1 cellular context compared by ENCODE assay signal in the genomic region with DNA sequence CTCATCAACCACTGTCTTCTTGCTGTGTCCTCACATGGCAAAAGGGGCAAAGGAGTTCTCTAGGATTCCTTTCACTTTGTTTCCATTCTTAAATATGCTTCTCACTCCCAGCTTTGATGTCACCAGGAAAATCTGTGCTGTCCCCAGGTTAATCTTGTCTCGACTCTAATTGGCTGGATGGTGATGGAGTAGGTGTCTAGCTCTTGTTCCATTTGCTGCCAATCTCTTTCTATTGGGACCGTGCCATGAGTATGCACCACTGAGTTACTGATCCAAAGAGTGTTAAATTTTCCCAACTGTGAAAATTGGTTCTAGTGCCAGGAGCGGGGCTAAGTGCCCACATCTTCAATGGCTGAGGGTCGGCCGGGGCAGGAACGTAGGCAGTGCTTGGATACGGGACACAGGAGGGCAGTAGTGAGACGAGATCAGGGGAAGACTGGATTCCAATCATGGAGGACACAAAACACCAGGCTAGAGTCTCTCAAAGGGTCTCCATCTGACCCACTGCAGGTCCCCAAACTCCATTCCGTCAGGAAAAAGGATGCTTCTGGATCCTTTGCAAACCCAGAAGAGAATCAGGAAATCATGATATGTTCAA.
TF ChIP-seq lines count a peak whose summit lies in the region.

No MANE protein-coding gene starts in this region.

TF ChIP-seq in H1, 55 proteins besides CTCF, POLR2A, EP300 and RAD21 (continued from another document):
- no peak for TF ChIP-seq ZNF274 (IDR thresholded peaks at IDR 0.05; ENCODE audit: borderline replicate concordance, extremely low read depth, low read length)
TF ChIP-seq in H1: peak in this region for 2.
